22 cellular contexts compared by ENCODE assay signal in genomic region chr19:40815223-40815622, GRCh38. TPM values are rescaled to one million over a fixed set of nuclear protein-coding genes. Genes with fewer than 3 reads are reported as not detected.
"Had no signal": no experiment of that assay in that cellular context is flagged by ENCODE, and none has a peak within 500 bp of the region (broad histone marks: within the 10 kb centered on the region; RNA-seq: fewer than 3 reads in every experiment).

No MANE protein-coding gene starts in this region.

- H3K4me3 Mint-ChIP-seq: activated CD4-positive, alpha-beta memory T cell treated with anti-CD3 and anti-CD28 coated beads for 36 hours; activated naive CD4-positive, alpha-beta T cell treated with anti-CD3 and anti-CD28 coated beads, Interleukin-2, amount 10 ng/mL, durations not matched to agents 7 days and 5 days; activated T-cell treated with anti-CD3 and anti-CD28 coated beads, Interleukin-2, amount 50 U/mL, for 72 hours; stimulated activated naive CD8-positive, alpha-beta T cell treated with anti-CD3 and anti-CD28 coated beads, Interleukin-15, amount 100 ng/mL, for 72 hours; T-helper 1 cell treated with Interleukin-12 subunit alpha and Interleukin-12 subunit beta and Interleukin-4 antibody, amounts not matched to agents 30 μg/mL and 1 μg/mL, for 36 hours had no signal

- H3K4me3 ChIP-seq: body of pancreas, cardiac muscle cell, hepatocyte, mucosa of descending colon, tibial artery, uterus had no signal

- H3K27ac Mint-ChIP-seq: activated CD4-positive, alpha-beta memory T cell treated with anti-CD3 and anti-CD28 coated beads for 36 hours; activated naive CD4-positive, alpha-beta T cell treated with anti-CD3 and anti-CD28 coated beads, Interleukin-2, amount 10 ng/mL, durations not matched to agents 7 days and 5 days; activated T-cell treated with anti-CD3 and anti-CD28 coated beads, Interleukin-2, amount 50 U/mL, for 72 hours; T-helper 1 cell treated with Interleukin-12 subunit alpha and Interleukin-12 subunit beta and Interleukin-4 antibody, amounts not matched to agents 30 μg/mL and 1 μg/mL, for 36 hours had no signal

- H3K27me3 Mint-ChIP-seq: activated CD4-positive, alpha-beta memory T cell treated with anti-CD3 and anti-CD28 coated beads for 36 hours had no signal

- H3K36me3 ChIP-seq: cardiac muscle cell, tibial artery, uterus had no signal

- DNase-seq: activated CD4-positive, alpha-beta memory T cell treated with anti-CD3 and anti-CD28 coated beads for 36 hours; activated CD4-positive, alpha-beta T cell treated with anti-CD3 and anti-CD28 coated beads for 48 hours; activated effector memory CD4-positive, alpha-beta T cell treated with anti-CD3 and anti-CD28 coated beads, Interleukin-2, amount 50 U/mL, for 16 hours; activated naive CD4-positive, alpha-beta T cell treated with anti-CD3 and anti-CD28 coated beads, Interleukin-2, amount 10 ng/mL, durations not matched to agents 7 days and 5 days; activated T-cell treated with anti-CD3 and anti-CD28 coated beads, Interleukin-2, amount 50 U/mL, for 72 hours; anterior cingulate cortex; dermis blood vessel endothelial cell; effector CD8-positive, alpha-beta T cell; foreskin keratinocyte; glutamatergic neuron; mesenchymal stem cell; stimulated activated CD4-positive, alpha-beta T cell treated with anti-CD3 and anti-CD28 coated beads, Interleukin-4, amount 100 ng/mL, for 4 hours; stimulated activated naive CD8-positive, alpha-beta T cell treated with anti-CD3 and anti-CD28 coated beads, Interleukin-15, amount 100 ng/mL, for 72 hours had no signal

- ATAC-seq: activated T-cell treated with anti-CD3 and anti-CD28 coated beads, Interleukin-2, amount 50 U/mL, for 72 hours; body of pancreas; foreskin keratinocyte; mucosa of descending colon; stimulated activated naive CD8-positive, alpha-beta T cell treated with anti-CD3 and anti-CD28 coated beads, Interleukin-15, amount 100 ng/mL, for 72 hours had no signal

- H3K27me3 ChIP-seq: body of pancreas, cardiac muscle cell, hepatocyte, tibial artery, uterus had no signal

- H3K9me3 Mint-ChIP-seq: activated CD4-positive, alpha-beta memory T cell treated with anti-CD3 and anti-CD28 coated beads for 36 hours; activated naive CD4-positive, alpha-beta T cell treated with anti-CD3 and anti-CD28 coated beads, Interleukin-2, amount 10 ng/mL, durations not matched to agents 7 days and 5 days; activated T-cell treated with anti-CD3 and anti-CD28 coated beads, Interleukin-2, amount 50 U/mL, for 72 hours; stimulated activated naive CD8-positive, alpha-beta T cell treated with anti-CD3 and anti-CD28 coated beads, Interleukin-15, amount 100 ng/mL, for 72 hours; T-helper 1 cell treated with Interleukin-12 subunit alpha and Interleukin-12 subunit beta and Interleukin-4 antibody, amounts not matched to agents 30 μg/mL and 1 μg/mL, for 36 hours had no signal

- H3K27ac ChIP-seq: body of pancreas, cardiac muscle cell, foreskin keratinocyte, hepatocyte, tibial artery, uterus had no signal

- H3K9me3 ChIP-seq: body of pancreas, mucosa of descending colon, tibial artery, uterus had no signal

RNA-seq across cellular contexts. Expression of gene CYP2A6, which starts 35.0 kb away (rescaled TPM):
- total RNA-seq: activated CD4-positive, alpha-beta memory T cell treated with anti-CD3 and anti-CD28 coated beads for 36 hours; activated T-cell treated with anti-CD3 and anti-CD28 coated beads, Interleukin-2, amount 50 U/mL, for 72 hours; body of pancreas; dermis blood vessel endothelial cell; foreskin keratinocyte; osteoblast; posterior vena cava had no signal

RNA-seq across cellular contexts. Expression of gene MIA, which starts 39.9 kb away (rescaled TPM):
- total RNA-seq: cardiac muscle cell, hepatocyte had no signal
